18 cellular contexts compared by ENCODE assay signal in genomic region chr3:72559377-72559776, GRCh38.
DNase-seq lines count a peak whose midpoint lies in the region; ATAC-seq, FAIRE-seq and TF ChIP-seq lines count a peak whose summit lies in the region.
"Had no signal": no experiment of that assay in that cellular context is flagged by ENCODE, and none has a peak within 500 bp of the region (broad histone marks: within the 10 kb centered on the region; RNA-seq: fewer than 3 reads in every experiment).

No MANE protein-coding gene starts in this region.

- no peak overlapping the region for H3K4me3 ChIP-seq in GM12878
- H3K4me3 ChIP-seq: BLaER1 treated with 17β-estradiol and CSF1 and Interleukin-3, amounts not matched to agents 10 nM and 100 nM; GM23248 had no signal

- no peaks in the 10 kb centered on the region for H3K27me3 Mint-ChIP-seq in T-cell

- H3K4me3 Mint-ChIP-seq in T-cell = no peak overlapping the region

- TF ChIP-seq EP300 in GM12878 (IDR thresholded peaks at IDR 0.05; ENCODE audit: borderline replicate concordance in 1 of 2, control insufficient read depth in 1 of 2, low read depth in 2 of 2, low read length in 2 of 2) = no peak

- DNase-seq in SIG-M5 treated with dmso at 0.1 percent for 504 hours (lab: John Stamatoyannopoulos, UW; ENCODE audit: unreplicated experiment) (peak; percentile 40), SIG-M5 (lab: John Stamatoyannopoulos, UW) (no peak), NOMO-1 (lab: John Stamatoyannopoulos, UW; ENCODE audit: unreplicated experiment in 2 of 2) (peak; percentile 24 to 76), GM12878 (ENCODE audit: low read depth, low spot score) (no peak), T-cell (no peak), EL (no peak), NCI-H2107 treated with DMSO at 0.1 percent for 48 hours (lab: John Stamatoyannopoulos, UW; ENCODE audit: unreplicated experiment) (no peak)
- DNase-seq: COR-L47, GM23248, MM.1S, NCI-H1436 treated with DMSO at 0.1 percent for 48 hours, NCI-H446, SHP77 treated with DMSO at 0.1 percent for 48 hours, T-helper 9 cell had no signal

- BruUV-seq in GM12878 (replicated peaks; lab: Mats Ljungman, UMichigan) = no TSS peak

- no peak overlapping the region for H3K27ac ChIP-seq in GM12878 (ENCODE audit: control insufficient read depth, insufficient read depth)
- H3K27ac ChIP-seq: 22Rv1, GM23248, KMS-11 had no signal

- peak; percentile 45; the same call in 1 of the 3 replicates for ATAC-seq in GM12878
- ATAC-seq in T-cell (replicated peaks in 1 of 4) = no peak
- ATAC-seq in HG03175 (IDR thresholded peaks at IDR 0.05; ENCODE audit: unreplicated experiment) = no peak

- no peak overlapping the region for H3K9ac ChIP-seq in GM12878 (ENCODE audit: control insufficient read depth, insufficient read depth, low read length)
- H3K9ac ChIP-seq: BLaER1 treated with 17β-estradiol and CSF1 and Interleukin-3, amounts not matched to agents 10 nM and 100 nM; GM23248; KMS-11 had no signal

- WGBS in GM12878 (ENCODE audit: insufficient coverage, insufficient replicate concordance, low lambda C conversion rate, missing lambda C conversion rate) = 66% methylated on average over 3 of the region's 3 CpGs

- POLR2A ChIA-PET in GM12878 (lab: Charles Lee) = no interaction called here
- POLR2A ChIA-PET in T-cell (lab: Charles Lee) = interaction anchor here in 1 of 2 donors (0.6 kb wide), 1 partner anchor 60 kb away, joined by 3 read pairs; no protein-coding TSS in a partner anchor

- no peaks in the 10 kb centered on the region for H3K4me1 Mint-ChIP-seq in T-cell

- H3K27me3 ChIP-seq in GM12878 (replicated peaks in 1 of 2; ENCODE audit: control insufficient read depth in 2 of 2, insufficient read depth in 2 of 2, low read length in 1 of 2) = no peaks in the 10 kb centered on the region
- H3K27me3 ChIP-seq: BLaER1 treated with 17β-estradiol and CSF1 and Interleukin-3, amounts not matched to agents 10 nM and 100 nM had no signal

- no peak for TF ChIP-seq POLR2A in GM12878 (IDR thresholded peaks at IDR 0.05; ENCODE audit: low read depth, low read length)

- no peak overlapping the region for H3K4me2 ChIP-seq in GM12878 (ENCODE audit: control insufficient read depth, insufficient read depth)
- H3K4me2 ChIP-seq: KMS-11 had no signal

- no peak for TF ChIP-seq RAD21 in GM12878 (IDR thresholded peaks at IDR 0.05; ENCODE audit: insufficient read depth, low read depth, low read length)

- H4K20me1 ChIP-seq in GM12878 (ENCODE audit: control insufficient read depth, insufficient read depth) = no peaks in the 10 kb centered on the region
- H4K20me1 ChIP-seq: BLaER1 treated with 17β-estradiol and CSF1 and Interleukin-3, amounts not matched to agents 10 nM and 100 nM had no signal

- H3K9me3 ChIP-seq in GM12878 (replicated peaks; ENCODE audit: control insufficient read depth, insufficient read depth, low read length) = no peaks in the 10 kb centered on the region; the same call in 1 of the 3 replicates

- RAD21 ChIA-PET in GM12878 (lab: Charles Lee; ENCODE audit: unreplicated experiment) = no interaction called here

- CTCF ChIA-PET in GM12878 (lab: Yijun Ruan, JAX) (interaction anchor here (0.7 kb wide), 1 partner anchor 8 kb away, joined by 3 read pairs; no protein-coding TSS in a partner anchor), T-cell (lab: Charles Lee) (no interaction called here)

- intact Hi-C loops in GM12878 (cut with micrococcal nuclease; ENCODE audit: unreplicated experiment) = no loop called here

- in situ Hi-C loops in GM12878 (cut with MboI) = no loop called here

- no peak overlapping the region for H2AFZ ChIP-seq in GM12878 (ENCODE audit: control insufficient read depth, low read depth, low read length)
- H2AFZ ChIP-seq: GM23248 had no signal

- no peaks in the 10 kb centered on the region for H3K4me1 ChIP-seq in GM12878 (ENCODE audit: control insufficient read depth, insufficient read depth, low read length)

- H3K9me3 Mint-ChIP-seq in T-cell = peaks cover 4 to 11% (median 7%) of the 10 kb centered on the region in 3 donors

- no peak for TF ChIP-seq CTCF in GM12878 (IDR thresholded peaks at IDR 0.05 in 2 of 3, conservative IDR thresholded peaks at IDR 0.05 in 1 of 3; ENCODE audit: control insufficient read depth in 2 of 3, extremely low read depth in 1 of 3, insufficient read depth in 1 of 3, low read depth in 3 of 3, low read length in 3 of 3)

- SMC1A ChIA-PET in GM12878 (lab: Charles Lee; ENCODE audit: uncharacterized antibody, unreplicated experiment) = no interaction called here

- no peaks in the 10 kb centered on the region for H3K36me3 ChIP-seq in GM12878 (ENCODE audit: control insufficient read depth in 2 of 2, insufficient read depth in 2 of 2, low read length in 1 of 2)
- H3K36me3 ChIP-seq: BLaER1 treated with 17β-estradiol and CSF1 and Interleukin-3, amounts not matched to agents 10 nM and 100 nM had no signal

- H3K36me3 Mint-ChIP-seq in T-cell = no peaks in the 10 kb centered on the region

- H3K27ac Mint-ChIP-seq in T-cell = no peak overlapping the region

- no peak for FAIRE-seq in GM12878 (lab: Jason Lieb, UNC)

- no peaks in the 10 kb centered on the region for H3K79me2 ChIP-seq in GM12878 (ENCODE audit: control insufficient read depth, insufficient read depth, low read length)

TF ChIP-seq in GM12878, 131 proteins besides CTCF, POLR2A, EP300 and RAD21:
- no peak for TF ChIP-seq YY1 (IDR thresholded peaks at IDR 0.05; ENCODE audit: low read depth, low read length)
- peak; percentile 66 for TF ChIP-seq ATF7 (IDR thresholded peaks at IDR 0.05; ENCODE audit: low read depth)
- 0 out of 2 replicates have a peak, but pooled peaks have one; percentile 13 for TF ChIP-seq RUNX3 (IDR thresholded peaks at IDR 0.05; ENCODE audit: low read length)

Comparison
In these comparisons a context has a peak if more than half of its experiments do, and no peak if none do; other contexts are left out.
1. DNase-seq: peak in SIG-M5 treated with dmso at 0.1 percent for 504 hours (single experiment) and NOMO-1 (2 of 2); none in SIG-M5 (single experiment), GM12878 (single experiment), T-cell (0 of 34), EL (single experiment) and NCI-H2107 treated with DMSO at 0.1 percent for 48 hours (single experiment).